ENCODE assay signal across 8 cellular contexts in genomic region chr19:3029070-3029923, GRCh38. TPM values are rescaled to one million over a fixed set of nuclear protein-coding genes. Genes with fewer than 3 reads are reported as not detected.
DNase-seq lines count a peak whose midpoint lies in the region; ATAC-seq and TF ChIP-seq lines count a peak whose summit lies in the region.

TLE2 (minus strand) TSS chr19:3029280; CDS start chr19:3028904, 376 bp downstream.

- peak within 1 kb of the TSS in 1 of 2 donors; percentile 48 for H3K9ac ChIP-seq in duodenal mucosa (ENCODE audit: low read depth in 1 of 2, low read length in 2 of 2)

- H3K36me3 ChIP-seq in BJ (ENCODE audit: control insufficient read depth, insufficient read depth, low read length) (no peaks in the 10 kb centered on the region), duodenal mucosa (ENCODE audit: control insufficient read depth in 1 of 2, insufficient read depth in 2 of 2, low read length in 2 of 2) (no peaks in the 10 kb centered on the region)

- H3K4me3 ChIP-seq in BJ (ENCODE audit: low read depth, low read length), result peak within 1 kb of the TSS; percentile 39
- H3K4me3 ChIP-seq in duodenal mucosa (ENCODE audit: low read depth in 1 of 2, low read length in 2 of 2), result peak within 1 kb of the TSS; percentile 60

- H3K9me3 ChIP-seq in duodenal mucosa (ENCODE audit: control insufficient read depth in 1 of 2, low read length in 2 of 2), result no peaks in the 10 kb centered on the region

- POLR2A ChIA-PET in BJ (lab: Charles Lee), result no interaction called here

- H3K27ac ChIP-seq in duodenal mucosa (ENCODE audit: low read depth, low read length), result peak within 1 kb of the TSS; percentile 10

- no peak for DNase-seq in BJ (ENCODE audit: low read depth)
- peak; percentile 13 for DNase-seq in LoVo (ENCODE audit: low spot score)
- no peak for DNase-seq in mucosa of gallbladder (ENCODE audit: low spot score)
- DNase-seq in NCI-H2081 treated with DMSO at 0.1 percent for 48 hours (lab: John Stamatoyannopoulos, UW), result no peak
- DNase-seq in occipital lobe (lab: John Stamatoyannopoulos, UW), result no peak

- no peak for ATAC-seq in GM18873 (IDR thresholded peaks at IDR 0.05; ENCODE audit: low FRiP score, unreplicated experiment)
- ATAC-seq in GM18858 (IDR thresholded peaks at IDR 0.05; ENCODE audit: unreplicated experiment), result no peak

- H3K27me3 ChIP-seq in BJ (ENCODE audit: control insufficient read depth, insufficient read depth, low read length), result peaks cover 46% of the 10 kb centered on the region
- peaks cover 7 to 10% of the 10 kb centered on the region in 2 donors for H3K27me3 ChIP-seq in duodenal mucosa (ENCODE audit: control insufficient read depth in 1 of 2, insufficient read depth in 2 of 2, low read length in 2 of 2)

- TF ChIP-seq CTCF in BJ (IDR thresholded peaks at IDR 0.05; ENCODE audit: insufficient read depth, low read depth, low read length), result no peak

- H3K4me1 ChIP-seq in duodenal mucosa (ENCODE audit: control insufficient read depth in 1 of 2, insufficient read depth in 2 of 2, low read length in 2 of 2), result peaks cover 15% of the 10 kb centered on the region in 2 donors

- CTCF ChIA-PET in BJ (lab: Yijun Ruan, JAX), result interaction anchor here (0.9 kb wide), 1 partner anchor 14 kb away, joined by 3 read pairs; no protein-coding TSS in a partner anchor

RNA-seq across cellular contexts. Expression of gene TLE2, which starts in this region (rescaled TPM):
- polyA plus RNA-seq in BJ (2011; rRNA removed), result 0.74 and 1.0 TPM in 2 replicates
- 0.26 and 0.71 TPM in 2 replicates for polyA minus RNA-seq in BJ (2011; rRNA and poly(A)+ RNA removed)
- 64.6 TPM for total RNA-seq in mucosa of gallbladder
- 6.1 TPM for total RNA-seq in occipital lobe
